In genomic region chr7:6577369-6578113, GRCh38 we compare ENCODE assay signal across 8 cellular contexts. TPM values are rescaled to one million over a fixed set of nuclear protein-coding genes. Genes with fewer than 3 reads are reported as not detected.
DNase-seq lines count a peak whose midpoint lies in the region; ATAC-seq and TF ChIP-seq lines count a peak whose summit lies in the region.

TSS of gene ZDHHC4 (plus strand) at chr7:6577454. CDS start at chr7:6580562, 3,108 bp downstream.

- H2AFZ ChIP-seq in OCI-LY7 (ENCODE audit: low read length) = peak within 1 kb of the TSS; percentile 31; the same call in 1 of the 2 replicates

- CTCF ChIA-PET in OCI-LY7 (lab: Charles Lee; ENCODE audit: unreplicated experiment) = no interaction called here

- peak within 1 kb of the TSS; percentile 87 for H3K4me3 ChIP-seq in OCI-LY7 (ENCODE audit: low read depth, low read length, poor library complexity, severe bottlenecking)
- peak within 1 kb of the TSS; percentile 82 for H3K4me3 ChIP-seq in mucosa of rectum (ENCODE audit: low read length in 2 of 2)

- peak; percentile 98 for ATAC-seq in GM21526 (IDR thresholded peaks at IDR 0.05; ENCODE audit: low FRiP score, unreplicated experiment)

- no peaks in the 10 kb centered on the region for H3K27me3 ChIP-seq in mucosa of rectum (ENCODE audit: control insufficient read depth in 2 of 2, insufficient read depth in 2 of 2, low read length in 2 of 2)

- DNase-seq in DMS 273 (lab: John Stamatoyannopoulos, UW; ENCODE audit: unreplicated experiment) (peak; percentile 98), HuH-7 (ENCODE audit: low spot score) (peak; percentile 96), OCI-LY7 (ENCODE audit: low spot score) (peak; percentile 95), activated T-cell treated with anti-CD3 and anti-CD28 coated beads for 24 hours (ENCODE audit: low read depth) (peak; percentile 86), epithelial cell of prostate (ENCODE audit: low read depth, low spot score) (no peak)
- DNase-seq in stimulated activated CD8-positive, alpha-beta memory T cell treated with anti-CD3 and anti-CD28 coated beads, Interleukin-4, amount 100 ng/mL, for 4 hours (ENCODE audit: low read depth in 2 of 2, low spot score in 1 of 2) = peak; percentile 71 to 78

- peak within 1 kb of the TSS; percentile 81 to 87 for H3K9ac ChIP-seq in mucosa of rectum (ENCODE audit: low read depth in 1 of 2, low read length in 2 of 2)

- H3K79me2 ChIP-seq in OCI-LY7 (ENCODE audit: insufficient read depth, low read depth, low read length) = peaks cover 25% of the 10 kb centered on the region; the same call in 1 of the 2 replicates

- no peak for TF ChIP-seq CTCF in OCI-LY7 (conservative IDR thresholded peaks at IDR 0.05; ENCODE audit: low read length)

- intact Hi-C loops in OCI-LY7 (cut with micrococcal nuclease; ENCODE audit: unreplicated experiment) = loop anchor here (1.0 kb wide), 1 partner anchor 13 kb away; the partner anchor contains the start of gene INTS15

- no TSS peak for BruUV-seq in OCI-LY7 (replicated peaks; lab: Mats Ljungman, UMichigan)

- H3K27ac ChIP-seq in OCI-LY7 (ENCODE audit: low read depth, low read length, poor library complexity, severe bottlenecking) (peak within 1 kb of the TSS; percentile 79), epithelial cell of prostate (peak within 1 kb of the TSS; percentile 78), mucosa of rectum (ENCODE audit: low read depth in 2 of 2, low read length in 2 of 2) (peak within 1 kb of the TSS; percentile 86 to 93)

- peak within 1 kb of the TSS; percentile 71 for H3K4me2 ChIP-seq in OCI-LY7 (ENCODE audit: low read length)

- H3K9me2 ChIP-seq in OCI-LY7 (ENCODE audit: insufficient read depth, low read length) = no peaks in the 10 kb centered on the region

- no peaks in the 10 kb centered on the region for H4K20me1 ChIP-seq in OCI-LY7 (ENCODE audit: insufficient read depth, low read length)

- POLR2A ChIA-PET in OCI-LY7 (lab: Charles Lee) = interaction anchor here (0.6 to 1.9 kb wide), 5 partner anchors 8 to 55 kb away, joined by 3 to 7 read pairs (median 4); no protein-coding TSS in a partner anchor

- H3K9me3 ChIP-seq in OCI-LY7 (ENCODE audit: low read length) = peaks cover 8% of the 10 kb centered on the region; the same call in 1 of the 2 replicates
- H3K9me3 ChIP-seq in mucosa of rectum (ENCODE audit: control insufficient read depth in 2 of 2, low read length in 2 of 2) = no peaks in the 10 kb centered on the region

- H3K4me1 ChIP-seq in OCI-LY7 (ENCODE audit: insufficient read depth, low read length, poor library complexity, severe bottlenecking) (peaks cover 73% of the 10 kb centered on the region), mucosa of rectum (ENCODE audit: control insufficient read depth in 2 of 2, insufficient read depth in 2 of 2, low read length in 2 of 2) (peaks cover 0 to 5% of the 10 kb centered on the region in 2 donors)

- H3K36me3 ChIP-seq in OCI-LY7 (ENCODE audit: insufficient read depth, low read length) (peaks cover 12% of the 10 kb centered on the region), mucosa of rectum (ENCODE audit: control insufficient read depth in 2 of 2, insufficient read depth in 2 of 2, low read length in 2 of 2) (peaks cover 2 to 22% of the 10 kb centered on the region in 2 donors)

RNA-seq across cellular contexts. Expression of gene ZDHHC4, which starts in this region (rescaled TPM):
- 60.7 and 76.4 TPM in 2 replicates for total RNA-seq in OCI-LY7 (2014; rRNA removed; shearing (Covaris generic))
- 92.7 and 110 TPM in 2 replicates for total RNA-seq in OCI-LY7 (2022)
